Comparison of ENCODE assay signal across 18 cellular contexts in genomic region chr5:148864113-148864841, GRCh38. TPM values are rescaled to one million over a fixed set of nuclear protein-coding genes. Genes with fewer than 3 reads are reported as not detected.
DNase-seq lines count a peak whose midpoint lies in the region; ATAC-seq lines count a peak whose summit lies in the region.
"Had no signal": no experiment of that assay in that cellular context is flagged by ENCODE, and none has a peak within 500 bp of the region (broad histone marks: within the 10 kb centered on the region; RNA-seq: fewer than 3 reads in every experiment).

No MANE protein-coding gene starts in this region.

- intact Hi-C loops in Right ventricle myocardium superior (cut with DNase I), result no loop called here

- H3K4me3 ChIP-seq in ACC112 (ENCODE audit: low read depth, low read length), result no peak overlapping the region
- H3K4me3 ChIP-seq: A549, MG63 had no signal

- H3K36me3 ChIP-seq in ACC112 (ENCODE audit: insufficient read depth, low read length), result no peaks in the 10 kb centered on the region
- H3K36me3 ChIP-seq: MG63 had no signal

- H3K4me1 ChIP-seq in ACC112 (ENCODE audit: control insufficient read depth, insufficient read depth, low read length, unreplicated experiment), result peaks cover 11% of the 10 kb centered on the region
- H3K4me1 ChIP-seq: A549 had no signal

- ATAC-seq in Right ventricle myocardium superior (ENCODE audit: poor library complexity) (peak; percentile 84), HG03196 (IDR thresholded peaks at IDR 0.05; ENCODE audit: unreplicated experiment) (no peak)
- ATAC-seq: A549; activated CD4-positive, CD25-positive, alpha-beta regulatory T cell treated with anti-CD3 and anti-CD28 coated beads, Interleukin-2, amount 50 U/mL, for 24 hours had no signal

- peak overlapping the region; percentile 31; the same call in 1 of the 2 replicates for H3K27ac ChIP-seq in ACC112 (ENCODE audit: low read depth, low read length)
- H3K27ac ChIP-seq: A549, RWPE1 had no signal

- no peaks in the 10 kb centered on the region for H3K27me3 ChIP-seq in ACC112 (ENCODE audit: insufficient read depth, low read length)
- H3K27me3 ChIP-seq: MG63 had no signal

- DNase-seq in M059J (ENCODE audit: low read depth) (peak; percentile 34), Right ventricle myocardium superior (peak; percentile 46), myocyte (ENCODE audit: low read depth) (peak; percentile 58), NCI-H146 treated with DMSO at 0.1 percent for 48 hours (lab: John Stamatoyannopoulos, UW; ENCODE audit: unreplicated experiment) (no peak), amygdala (lab: John Stamatoyannopoulos, UW) (no peak)
- DNase-seq in activated CD4-positive, alpha-beta T cell treated with anti-CD3 and anti-CD28 coated beads for 1 hour, result no peak
- DNase-seq: activated CD8-positive, alpha-beta memory T cell treated with anti-CD3 and anti-CD28 coated beads, Interleukin-2, amount 50 U/mL, for 48 hours; activated naive CD4-positive, alpha-beta T cell treated with anti-CD3 and anti-CD28 coated beads for 36 hours; Calu3; islet precursor cell; MG63; NCI-H2029 treated with DMSO at 0.1 percent for 48 hours; NCI-H774 had no signal

- H3K79me2 ChIP-seq in ACC112 (ENCODE audit: control insufficient read depth, insufficient read depth, low read length, unreplicated experiment), result no peaks in the 10 kb centered on the region

- no peak overlapping the region for H2AFZ ChIP-seq in ACC112 (ENCODE audit: low read length, unreplicated experiment)

RNA-seq across cellular contexts. Expression of gene ADRB2, which starts 37.9 kb away (rescaled TPM):
- 6.6 and 8.0 TPM in 2 replicates for total RNA-seq in M059J (2014; rRNA removed; shearing (Covaris generic))
- 5.6 TPM for total RNA-seq in Right ventricle myocardium superior
- 5.1 and 7.8 TPM in 2 replicates for total RNA-seq in myocyte
- polyA plus RNA-seq in myocyte (2012), result 1.7 TPM

Comparison
In these comparisons a context has a peak if more than half of its experiments do, and no peak if none do; other contexts are left out.
1. DNase-seq: peak in M059J (single experiment), Right ventricle myocardium superior (single experiment) and myocyte (single experiment); none in NCI-H146 treated with DMSO at 0.1 percent for 48 hours (single experiment), activated CD4-positive, alpha-beta T cell treated with anti-CD3 and anti-CD28 coated beads for 1 hour (single experiment) and amygdala (0 of 56).